1 cellular context compared by ENCODE assay signal in genomic region chr1:116585886-116586285, GRCh38.
TF ChIP-seq lines count a peak whose summit lies in the region.

No MANE protein-coding gene starts in this region.

TF ChIP-seq in GM12878, 131 proteins besides CTCF, POLR2A, EP300 and RAD21 (continued from another document):
- TF ChIP-seq, protein P1, sequence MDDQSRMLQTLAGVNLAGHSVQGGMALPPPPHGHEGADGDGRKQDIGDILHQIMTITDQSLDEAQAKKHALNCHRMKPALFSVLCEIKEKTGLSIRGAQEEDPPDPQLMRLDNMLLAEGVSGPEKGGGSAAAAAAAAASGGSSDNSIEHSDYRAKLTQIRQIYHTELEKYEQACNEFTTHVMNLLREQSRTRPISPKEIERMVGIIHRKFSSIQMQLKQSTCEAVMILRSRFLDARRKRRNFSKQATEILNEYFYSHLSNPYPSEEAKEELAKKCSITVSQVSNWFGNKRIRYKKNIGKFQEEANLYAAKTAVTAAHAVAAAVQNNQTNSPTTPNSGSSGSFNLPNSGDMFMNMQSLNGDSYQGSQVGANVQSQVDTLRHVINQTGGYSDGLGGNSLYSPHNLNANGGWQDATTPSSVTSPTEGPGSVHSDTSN (IDR thresholded peaks at IDR 0.05; ENCODE audit: insufficient replicate concordance, low read depth, low read length) = peak; percentile 12
- TF ChIP-seq JUNB (IDR thresholded peaks at IDR 0.05) (peak; percentile 42; the same call in 1 of the 2 replicates), CHD4 (IDR thresholded peaks at IDR 0.05) (no peak), SRF (IDR thresholded peaks at IDR 0.05; ENCODE audit: low read depth in 2 of 2, low read length in 2 of 2) (no peak), HDGF (IDR thresholded peaks at IDR 0.05) (0 out of 2 replicates have a peak, but pooled peaks have one; percentile 9), CREB1 (IDR thresholded peaks at IDR 0.05; ENCODE audit: low read depth) (peak; percentile 80), SUZ12 (IDR thresholded peaks at IDR 0.05; ENCODE audit: unreplicated experiment) (no peak)
- TF ChIP-seq, protein P2, sequence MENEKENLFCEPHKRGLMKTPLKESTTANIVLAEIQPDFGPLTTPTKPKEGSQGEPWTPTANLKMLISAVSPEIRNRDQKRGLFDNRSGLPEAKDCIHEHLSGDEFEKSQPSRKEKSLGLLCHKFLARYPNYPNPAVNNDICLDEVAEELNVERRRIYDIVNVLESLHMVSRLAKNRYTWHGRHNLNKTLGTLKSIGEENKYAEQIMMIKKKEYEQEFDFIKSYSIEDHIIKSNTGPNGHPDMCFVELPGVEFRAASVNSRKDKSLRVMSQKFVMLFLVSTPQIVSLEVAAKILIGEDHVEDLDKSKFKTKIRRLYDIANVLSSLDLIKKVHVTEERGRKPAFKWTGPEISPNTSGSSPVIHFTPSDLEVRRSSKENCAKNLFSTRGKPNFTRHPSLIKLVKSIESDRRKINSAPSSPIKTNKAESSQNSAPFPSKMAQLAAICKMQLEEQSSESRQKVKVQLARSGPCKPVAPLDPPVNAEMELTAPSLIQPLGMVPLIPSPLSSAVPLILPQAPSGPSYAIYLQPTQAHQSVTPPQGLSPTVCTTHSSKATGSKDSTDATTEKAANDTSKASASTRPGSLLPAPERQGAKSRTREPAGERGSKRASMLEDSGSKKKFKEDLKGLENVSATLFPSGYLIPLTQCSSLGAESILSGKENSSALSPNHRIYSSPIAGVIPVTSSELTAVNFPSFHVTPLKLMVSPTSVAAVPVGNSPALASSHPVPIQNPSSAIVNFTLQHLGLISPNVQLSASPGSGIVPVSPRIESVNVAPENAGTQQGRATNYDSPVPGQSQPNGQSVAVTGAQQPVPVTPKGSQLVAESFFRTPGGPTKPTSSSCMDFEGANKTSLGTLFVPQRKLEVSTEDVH (IDR thresholded peaks at IDR 0.05; ENCODE audit: low read depth, partially characterized antibody) = no peak
TF ChIP-seq in GM12878: peak in this region for 5.
